34 cellular contexts compared by ENCODE assay signal in the genomic region with DNA sequence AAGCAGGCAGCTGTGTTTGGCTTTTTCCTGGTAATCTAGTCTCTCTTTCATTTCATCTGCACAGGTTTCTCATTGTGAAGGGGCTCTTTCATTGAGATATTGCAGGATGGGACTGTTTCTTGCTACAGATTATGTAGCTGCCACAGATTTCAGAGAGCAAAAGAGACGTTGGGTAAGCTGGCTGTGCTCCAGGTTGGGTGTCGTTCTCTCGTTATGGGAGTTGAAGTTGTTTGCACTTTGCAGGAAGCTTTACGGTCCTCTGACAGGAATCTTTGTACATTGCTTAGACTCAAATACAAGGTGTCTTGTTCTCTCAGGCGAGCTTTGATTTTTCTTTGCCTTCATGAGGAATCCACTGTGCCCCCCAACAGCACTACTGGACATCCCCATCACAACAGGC.
"Had no signal": no experiment of that assay in that cellular context is flagged by ENCODE, and none has a peak within 500 bp of the region (broad histone marks: within the 10 kb centered on the region; RNA-seq: fewer than 3 reads in every experiment).

No MANE protein-coding gene starts in this region.

- H3K9me3 ChIP-seq: MG63 had no signal

- DNase-seq: Karpas-422, MG63, MM.1S, MV-4-11, NCI-H1048, NCI-H1092, NCI-H1092 treated with DMSO at 0.1 percent for 48 hours, NCI-H1105, NCI-H1105 treated with DMSO at 0.1 percent for 48 hours, NCI-H1417, NCI-H1417 treated with DMSO at 0.1 percent for 48 hours, NCI-H1436, NCI-H1436 treated with DMSO at 0.1 percent for 48 hours, NCI-H146, NCI-H1694, NCI-H1694 treated with DMSO at 0.1 percent for 48 hours, NCI-H187, NCI-H187 treated with DMSO at 0.1 percent for 48 hours, NCI-H1930, NCI-H2029, NCI-H2029 treated with DMSO at 0.1 percent for 48 hours, NCI-H2081, NCI-H2081 treated with DMSO at 0.1 percent for 48 hours, NCI-H2107, NCI-H2171, NCI-H2171 treated with DMSO at 0.1 percent for 48 hours, NCI-H2227 treated with DMSO at 0.1 percent for 48 hours, NCI-H226, NCI-H345, NCI-H446, NCI-H446 treated with DMSO at 0.1 percent for 48 hours, NCI-H510A, NCI-H510A treated with DMSO at 0.1 percent for 48 hours, NCI-H524 had no signal

- H3K36me3 ChIP-seq: MG63 had no signal

- H3K4me3 ChIP-seq: MG63 had no signal

- H3K27me3 ChIP-seq: MG63 had no signal
